Comparison of ENCODE assay signal across 19 cellular contexts in the genomic region with DNA sequence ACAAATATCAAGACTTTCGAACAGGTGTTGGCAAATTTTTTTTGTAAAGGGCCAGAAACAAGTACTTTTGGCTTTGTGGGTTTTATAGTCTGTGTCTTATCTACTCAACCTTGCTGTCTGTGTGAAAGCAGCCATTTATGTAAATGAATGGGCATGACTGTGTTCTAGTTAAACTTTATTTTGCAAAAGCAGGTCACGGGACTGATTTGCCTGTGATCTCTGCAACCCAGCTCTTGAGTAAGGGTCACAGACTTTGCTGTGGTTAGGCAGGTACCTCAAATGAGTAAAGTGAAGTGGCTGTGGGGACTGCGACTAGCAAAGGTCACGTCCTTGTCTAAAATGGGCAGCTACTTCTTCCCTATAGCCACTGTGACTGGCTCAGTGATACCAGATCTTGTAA.
A peak's percentile ranks its signal among the peaks of the same experiment; 100 is the strongest.
DNase-seq lines count a peak whose midpoint lies in the region; ATAC-seq and FAIRE-seq lines count a peak whose summit lies in the region.
"Had no signal": no experiment of that assay in that cellular context is flagged by ENCODE, and none has a peak within 500 bp of the region (broad histone marks: within the 10 kb centered on the region; RNA-seq: fewer than 3 reads in every experiment).

No MANE protein-coding gene starts in this region.

- H3K36me3 Mint-ChIP-seq in activated naive CD8-positive, alpha-beta T cell treated with anti-CD3 and anti-CD28 coated beads, Interleukin-2, amount 50 U/mL, for 24 hours (ENCODE audit: low read depth), result peaks cover 18% of the 10 kb centered on the region

- H3K4me1 Mint-ChIP-seq in activated naive CD8-positive, alpha-beta T cell treated with anti-CD3 and anti-CD28 coated beads, Interleukin-2, amount 50 U/mL, for 24 hours, result peaks cover 5% of the 10 kb centered on the region

- H3K4me3 Mint-ChIP-seq in activated naive CD8-positive, alpha-beta T cell treated with anti-CD3 and anti-CD28 coated beads, Interleukin-2, amount 50 U/mL, for 24 hours, result no peak overlapping the region
- H3K4me3 Mint-ChIP-seq: activated naive CD8-positive, alpha-beta T cell; endodermal cell; T-cell had no signal

- H3K27me3 Mint-ChIP-seq in activated naive CD8-positive, alpha-beta T cell treated with anti-CD3 and anti-CD28 coated beads, Interleukin-2, amount 50 U/mL, for 24 hours, result no peaks in the 10 kb centered on the region
- H3K27me3 Mint-ChIP-seq: activated naive CD8-positive, alpha-beta T cell; T-cell had no signal

- ATAC-seq in GM21529 (IDR thresholded peaks at IDR 0.05; ENCODE audit: unreplicated experiment) (peak; percentile 80), HG03159 (IDR thresholded peaks at IDR 0.05; ENCODE audit: unreplicated experiment) (peak; percentile 86)
- ATAC-seq in activated naive CD8-positive, alpha-beta T cell treated with anti-CD3 and anti-CD28 coated beads, Interleukin-2, amount 50 U/mL, for 24 hours, result no peak
- ATAC-seq: T-cell had no signal

- peak; percentile 75 for FAIRE-seq in GM18507 (lab: Jason Lieb, UNC)
- FAIRE-seq: pancreas had no signal

- H3K27ac Mint-ChIP-seq in activated naive CD8-positive, alpha-beta T cell treated with anti-CD3 and anti-CD28 coated beads, Interleukin-2, amount 50 U/mL, for 24 hours, result no peak overlapping the region
- H3K27ac Mint-ChIP-seq: activated naive CD8-positive, alpha-beta T cell; endodermal cell; T-cell had no signal

- H3K9me3 Mint-ChIP-seq in activated naive CD8-positive, alpha-beta T cell treated with anti-CD3 and anti-CD28 coated beads, Interleukin-2, amount 50 U/mL, for 24 hours, result peaks cover 3% of the 10 kb centered on the region
- H3K9me3 Mint-ChIP-seq: endodermal cell, T-cell had no signal

- DNase-seq in GM18507 (ENCODE audit: extremely low spot score, insufficient read length, low read depth) (no peak), germinal center (ENCODE audit: low spot score) (peak; percentile 3), NCI-H1048 (lab: John Stamatoyannopoulos, UW) (no peak), NCI-H2171 (lab: John Stamatoyannopoulos, UW) (no peak), SKM-1 treated with dmso at 0.1 percent for 144 hours (lab: John Stamatoyannopoulos, UW; ENCODE audit: unreplicated experiment) (no peak)
- DNase-seq in activated naive CD8-positive, alpha-beta T cell treated with anti-CD3 and anti-CD28 coated beads, Interleukin-2, amount 50 U/mL, for 24 hours, result no peak
- DNase-seq: activated CD4-positive, CD25-positive, alpha-beta regulatory T cell treated with anti-CD3 and anti-CD28 coated beads, Interleukin-2, amount 50 U/mL, for 72 hours; Caco-2; endodermal cell; foreskin melanocyte; GF-D8; GOT3; NCI-H1417; NCI-H446; pancreas; T-cell had no signal
